8 cellular contexts compared by ENCODE assay signal in the genomic region with DNA sequence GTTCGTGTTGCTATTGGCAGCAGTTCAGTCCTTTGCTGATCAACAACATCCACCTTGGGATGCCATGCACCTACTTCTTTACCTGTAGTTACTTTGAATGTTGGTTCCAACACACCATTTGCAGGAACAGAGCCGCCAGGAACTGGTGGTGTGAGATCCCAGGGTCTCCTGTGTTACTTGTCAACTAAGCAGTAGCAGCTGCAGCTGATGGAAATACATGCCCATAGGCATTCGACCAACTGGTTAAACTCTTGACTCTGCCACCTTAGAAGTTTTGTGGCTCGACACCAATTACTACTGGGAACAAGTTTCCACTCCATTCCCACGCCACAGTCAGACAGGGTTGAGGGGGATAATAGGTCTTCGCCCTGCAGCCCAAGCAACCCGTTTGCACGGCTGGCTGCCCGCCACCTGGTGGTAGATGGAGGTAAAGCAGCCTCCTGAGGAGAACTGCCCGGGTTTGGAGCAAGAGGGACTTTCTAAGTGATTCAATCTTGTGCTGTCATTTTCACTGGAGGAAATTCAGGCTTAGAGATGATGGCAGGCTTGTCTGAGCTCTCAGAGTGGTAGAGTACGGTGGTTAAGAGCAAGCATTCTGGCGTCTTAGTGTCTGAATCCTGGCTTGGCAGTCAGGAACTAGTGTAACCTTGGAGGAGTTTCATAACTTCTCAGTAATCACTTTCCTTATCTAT.
DNase-seq lines count a peak whose midpoint lies in the region; ATAC-seq and TF ChIP-seq lines count a peak whose summit lies in the region.

No MANE protein-coding gene starts in this region.

- no peaks in the 10 kb centered on the region for H3K27me3 ChIP-seq in Karpas-422 (ENCODE audit: low read length)
- H3K27me3 ChIP-seq in vagina, result no peaks in the 10 kb centered on the region

- H3K27ac ChIP-seq in Karpas-422 (ENCODE audit: low read length) (no peak overlapping the region), vagina (no peak overlapping the region)

- DNase-seq in DMS114 treated with DMSO at 0.1 percent for 48 hours (lab: John Stamatoyannopoulos, UW; ENCODE audit: unreplicated experiment), result peak; percentile 7
- peak; percentile 90 for DNase-seq in Karpas-422
- peak; percentile 67 for DNase-seq in T follicular helper cell (ENCODE audit: low read depth)
- peak; percentile 86 for DNase-seq in activated naive CD8-positive, alpha-beta T cell treated with anti-CD3 and anti-CD28 coated beads, Interleukin-2, amount 10 ng/mL, durations not matched to agents 7 days and 5 days
- peak; percentile 85 for DNase-seq in cardiac septum (ENCODE audit: low spot score)
- DNase-seq in pulmonary artery endothelial cell (ENCODE audit: low read depth, low spot score), result peak; percentile 10
- DNase-seq in vagina (ENCODE audit: extremely low spot score in 2 of 2), result peak in 1 of 2 donors; percentile 86

- peaks cover 2% of the 10 kb centered on the region for H3K9me3 Mint-ChIP-seq in activated naive CD8-positive, alpha-beta T cell treated with anti-CD3 and anti-CD28 coated beads, Interleukin-2, amount 10 ng/mL, durations not matched to agents 7 days and 5 days

- H3K9me3 ChIP-seq in Karpas-422 (ENCODE audit: low read length), result no peaks in the 10 kb centered on the region
- H3K9me3 ChIP-seq in vagina, result no peaks in the 10 kb centered on the region

- TF ChIP-seq POLR2A in vagina (IDR thresholded peaks at IDR 0.05), result no peak

- no peak overlapping the region for H3K4me3 Mint-ChIP-seq in activated naive CD8-positive, alpha-beta T cell treated with anti-CD3 and anti-CD28 coated beads, Interleukin-2, amount 10 ng/mL, durations not matched to agents 7 days and 5 days

- no peaks in the 10 kb centered on the region for H4K20me1 ChIP-seq in Karpas-422 (ENCODE audit: insufficient read depth, low read depth, low read length)

- no peaks in the 10 kb centered on the region for H3K9me2 ChIP-seq in Karpas-422 (replicated peaks; ENCODE audit: insufficient read depth, low read length)

- ATAC-seq in GM21390 (IDR thresholded peaks at IDR 0.05; ENCODE audit: unreplicated experiment), result peak; percentile 64
- ATAC-seq in activated naive CD8-positive, alpha-beta T cell treated with anti-CD3 and anti-CD28 coated beads, Interleukin-2, amount 10 ng/mL, durations not matched to agents 7 days and 5 days (ENCODE audit: low read depth), result peak; percentile 35

- H3K4me3 ChIP-seq in Karpas-422 (ENCODE audit: low read length) (no peak overlapping the region), vagina (no peak overlapping the region)

- H2AFZ ChIP-seq in Karpas-422 (ENCODE audit: low read length), result no peak overlapping the region; the same call in 1 of the 2 replicates

- peaks cover 47% of the 10 kb centered on the region for H3K4me1 Mint-ChIP-seq in activated naive CD8-positive, alpha-beta T cell treated with anti-CD3 and anti-CD28 coated beads, Interleukin-2, amount 10 ng/mL, durations not matched to agents 7 days and 5 days

- H3K4me1 ChIP-seq in Karpas-422 (ENCODE audit: low read length), result peaks cover 33% of the 10 kb centered on the region
- H3K4me1 ChIP-seq in vagina, result peaks cover 27% of the 10 kb centered on the region

- POLR2A ChIA-PET in activated naive CD8-positive, alpha-beta T cell treated with anti-CD3 and anti-CD28 coated beads, Interleukin-2, amount 10 ng/mL, durations not matched to agents 7 days and 5 days (lab: Charles Lee), result interaction anchor here (1.3 kb wide), 1 partner anchor 42 kb away, joined by 3 read pairs; no protein-coding TSS in a partner anchor

- no peak overlapping the region for H3K27ac Mint-ChIP-seq in activated naive CD8-positive, alpha-beta T cell treated with anti-CD3 and anti-CD28 coated beads, Interleukin-2, amount 10 ng/mL, durations not matched to agents 7 days and 5 days

- intact Hi-C loops in cardiac septum (cut with DNase I) (loop anchor here (2.0 kb wide), 2 partner anchors 42 to 236 kb away; no protein-coding TSS in a partner anchor), vagina (cut with DNase I) (loop anchor here (5.0 kb wide), 2 partner anchors 42 to 238 kb away; no protein-coding TSS in a partner anchor)

- no peaks in the 10 kb centered on the region for H3K79me2 ChIP-seq in Karpas-422 (ENCODE audit: low read length)

- no peak overlapping the region for H3K9ac ChIP-seq in Karpas-422 (ENCODE audit: low read length)

- H3K36me3 ChIP-seq in Karpas-422 (ENCODE audit: insufficient read depth, low read length) (no peaks in the 10 kb centered on the region), vagina (no peaks in the 10 kb centered on the region)

- peaks cover 15% of the 10 kb centered on the region for H3K27me3 Mint-ChIP-seq in activated naive CD8-positive, alpha-beta T cell treated with anti-CD3 and anti-CD28 coated beads, Interleukin-2, amount 10 ng/mL, durations not matched to agents 7 days and 5 days

- TF ChIP-seq CTCF in vagina (IDR thresholded peaks at IDR 0.05), result peak; percentile 83 to 96 (median 90)

- H3K4me2 ChIP-seq in Karpas-422 (ENCODE audit: low read depth, low read length, poor library complexity, severe bottlenecking), result no peak overlapping the region

- H3K36me3 Mint-ChIP-seq in activated naive CD8-positive, alpha-beta T cell treated with anti-CD3 and anti-CD28 coated beads, Interleukin-2, amount 10 ng/mL, durations not matched to agents 7 days and 5 days, result no peaks in the 10 kb centered on the region
